ENCODE assay signal across 24 cellular contexts in genomic region chr22:49075150-49075549, GRCh38.
"Had no signal": no experiment of that assay in that cellular context is flagged by ENCODE, and none has a peak within 500 bp of the region (broad histone marks: within the 10 kb centered on the region; RNA-seq: fewer than 3 reads in every experiment).

No MANE protein-coding gene starts in this region.

- H3K27ac Mint-ChIP-seq: dendritic cell treated with granulocyte-macrophage colony-stimulating factor and Interleukin-4, amounts not matched to agents 40 ng/mL and 50 ng/mL, for 4 days; effector memory CD8-positive, alpha-beta T cell; endodermal cell; memory B cell; mesothelial cell of epicardium had no signal

- H3K4me3 Mint-ChIP-seq: dendritic cell treated with granulocyte-macrophage colony-stimulating factor and Interleukin-4, amounts not matched to agents 40 ng/mL and 50 ng/mL, for 4 days; effector memory CD8-positive, alpha-beta T cell; endodermal cell; memory B cell; mesothelial cell of epicardium had no signal

- ATAC-seq: effector memory CD8-positive, alpha-beta T cell; esophagus mucosa; gastrocnemius medialis; heart right ventricle; left colon; left lobe of liver; mucosa of descending colon had no signal

- H3K36me3 Mint-ChIP-seq: memory B cell, mesothelial cell of epicardium had no signal

- H3K27me3 Mint-ChIP-seq: dendritic cell treated with granulocyte-macrophage colony-stimulating factor and Interleukin-4, amounts not matched to agents 40 ng/mL and 50 ng/mL, for 4 days; effector memory CD8-positive, alpha-beta T cell; memory B cell had no signal

- DNase-seq: colonic mucosa; cortex of kidney; effector CD8-positive, alpha-beta T cell; effector memory CD8-positive, alpha-beta T cell; endodermal cell; erythroblast; esophagus squamous epithelium; foreskin fibroblast; foreskin melanocyte; gastrocnemius medialis; glutamatergic neuron; heart right ventricle; hippocampal formation; kidney glomerular epithelial cell; left colon; left ventricle myocardium inferior; mammary epithelial cell; mesendoderm; mucosa of descending colon had no signal

- H3K9me3 Mint-ChIP-seq: dendritic cell treated with granulocyte-macrophage colony-stimulating factor and Interleukin-4, amounts not matched to agents 40 ng/mL and 50 ng/mL, for 4 days; effector memory CD8-positive, alpha-beta T cell; endodermal cell; mesothelial cell of epicardium had no signal

- H3K4me1 Mint-ChIP-seq: memory B cell, mesothelial cell of epicardium had no signal
